9 cellular contexts compared by ENCODE assay signal in the genomic region with DNA sequence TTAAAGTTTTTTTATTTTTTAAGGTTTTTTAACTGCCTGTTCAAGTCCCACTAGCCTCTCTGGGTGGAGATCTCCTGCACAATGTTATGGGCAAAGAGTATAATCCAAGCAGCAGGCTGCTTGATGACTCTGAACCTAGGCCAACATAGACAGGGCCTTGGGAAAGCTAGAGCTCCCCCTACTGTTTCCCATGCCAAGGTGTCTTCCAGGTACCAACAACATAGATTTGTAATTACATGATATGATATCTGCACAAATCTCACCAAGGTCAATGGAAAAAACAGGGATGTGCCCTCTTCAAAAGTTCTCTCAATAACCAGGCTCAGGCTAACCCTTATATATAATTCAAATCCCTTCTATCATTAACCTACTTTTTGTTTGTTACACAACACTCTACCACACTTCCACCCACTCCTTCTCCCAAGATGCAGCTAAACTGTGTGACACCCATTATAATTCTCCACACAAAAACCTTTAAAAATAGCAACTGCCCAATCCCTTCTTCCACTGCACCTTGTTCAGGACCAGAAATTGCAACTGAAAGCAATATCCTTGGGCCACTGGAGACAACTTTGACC. TPM values are rescaled to one million over a fixed set of nuclear protein-coding genes. Genes with fewer than 3 reads are reported as not detected.
DNase-seq lines count a peak whose midpoint lies in the region; ATAC-seq, FAIRE-seq and TF ChIP-seq lines count a peak whose summit lies in the region.
"Had no signal": no experiment of that assay in that cellular context is flagged by ENCODE, and none has a peak within 500 bp of the region (broad histone marks: within the 10 kb centered on the region; RNA-seq: fewer than 3 reads in every experiment).

No MANE protein-coding gene starts in this region.

- DNase-seq in NCI-H524 (lab: John Stamatoyannopoulos, UW), result peak; percentile 4 to 57
- DNase-seq in NCI-H524 treated with DMSO at 0.1 percent for 48 hours (lab: John Stamatoyannopoulos, UW), result no peak
- DNase-seq in LHCN-M2 (ENCODE audit: low read depth), result peak; percentile 54
- peak; percentile 4 for DNase-seq in T follicular helper cell (ENCODE audit: low read depth)
- peak; percentile 85 for DNase-seq in cerebellar cortex (ENCODE audit: low spot score)
- peak; percentile 48 for DNase-seq in HepG2 (ENCODE audit: low spot score)
- peak; percentile 2 for DNase-seq in stimulated activated CD8-positive, alpha-beta memory T cell treated with anti-CD3 and anti-CD28 coated beads, Interleukin-4, amount 100 ng/mL, for 4 hours (ENCODE audit: low read depth in 2 of 2, low spot score in 1 of 2)

- H3K9me3 ChIP-seq in HepG2 (ENCODE audit: low read length), result no peaks in the 10 kb centered on the region

- no peak overlapping the region for H3K4me3 ChIP-seq in HepG2 (replicated peaks in 1 of 3; ENCODE audit: insufficient read depth in 1 of 3, low read depth in 2 of 3, low read length in 3 of 3)

- no peak for TF ChIP-seq RAD21 in HepG2 (CRISPR knock-in tag; IDR thresholded peaks at IDR 0.05)

- peaks cover 7 to 42% of the 10 kb centered on the region in 2 experiments for H3K36me3 ChIP-seq in HepG2 (replicated peaks in 1 of 2; ENCODE audit: control insufficient read depth in 1 of 2, insufficient read depth in 2 of 2, low read length in 2 of 2)

- peak overlapping the region; percentile 59 for H3K27ac ChIP-seq in HepG2 (ENCODE audit: extremely low read length, insufficient read depth, low read length)

- no peak for TF ChIP-seq POLR2A in HepG2 (IDR thresholded peaks at IDR 0.05; ENCODE audit: insufficient read depth in 1 of 2, low read depth in 2 of 2, low read length in 2 of 2)

- no peaks in the 10 kb centered on the region for H3K27me3 ChIP-seq in HepG2 (ENCODE audit: control insufficient read depth in 1 of 2, insufficient read depth in 2 of 2, low read length in 2 of 2)

- H3K79me2 ChIP-seq in HepG2 (ENCODE audit: insufficient read depth, low read length), result no peaks in the 10 kb centered on the region

- no TSS peak for BruUV-seq in HepG2 (replicated peaks; lab: Mats Ljungman, UMichigan)

- CTCF ChIA-PET in HepG2 (lab: Yijun Ruan, JAX; ENCODE audit: low intra/inter-chr PET ratio, low total read pairs), result interaction anchor here (1.0 to 1.2 kb wide), 2 partner anchors 44 to 45 kb away, joined by 3 to 4 read pairs; partner anchors contain the start of gene RBM15B

- peaks cover 8% of the 10 kb centered on the region; the same call in 1 of the 2 replicates for H3K4me1 ChIP-seq in HepG2 (ENCODE audit: insufficient read depth, low read length)

- H3K9ac ChIP-seq in HepG2 (ENCODE audit: insufficient read depth, low read depth, low read length), result no peak overlapping the region

- ATAC-seq in HepG2 (peak; percentile 91), HG03439 (IDR thresholded peaks at IDR 0.05; ENCODE audit: unreplicated experiment) (no peak)

- FAIRE-seq in HepG2 (lab: Jason Lieb, UNC), result no peak
- FAIRE-seq: G401.6 had no signal

- peak; percentile 74 for TF ChIP-seq CTCF in HepG2 (CRISPR knock-in tag; IDR thresholded peaks at IDR 0.05)

- H3K4me2 ChIP-seq in HepG2 (ENCODE audit: low read depth, low read length), result no peak overlapping the region

- no peaks in the 10 kb centered on the region for H4K20me1 ChIP-seq in HepG2 (ENCODE audit: insufficient read depth, low read length)

- no peak for TF ChIP-seq EP300 in HepG2 (IDR thresholded peaks at IDR 0.05; ENCODE audit: low read depth in 2 of 2, low read length in 2 of 2)
- no peak for TF ChIP-seq EP300 in HepG2 (CRISPR knock-in tag; IDR thresholded peaks at IDR 0.05; ENCODE audit: borderline replicate concordance)

- POLR2A ChIA-PET in HepG2 (lab: Yijun Ruan, JAX), result no interaction called here

- in situ Hi-C loops in HepG2 (cut with HindIII; ENCODE audit: extremely low pct_ligation_motif_present, low pct_unique_long_range_greater_than_20kb), result no loop called here

- intact Hi-C loops in HepG2 (cut with micrococcal nuclease; ENCODE audit: unreplicated experiment), result loop anchor here (2.0 kb wide), 1 partner anchor 44 kb away; the partner anchor contains the start of gene RBM15B

- no peak overlapping the region for H2AFZ ChIP-seq in HepG2 (ENCODE audit: low read length)

TF ChIP-seq in HepG2, 621 proteins besides CTCF, POLR2A, EP300 and RAD21 (continues in another document):
- no peak for TF ChIP-seq NRL (CRISPR knock-in tag; IDR thresholded peaks at IDR 0.05; ENCODE audit: borderline replicate concordance)
- no peak for TF ChIP-seq TEAD3 (CRISPR knock-in tag; optimal IDR thresholded peaks at IDR 0.05; ENCODE audit: borderline replicate concordance)
- no peak for TF ChIP-seq PAXIP1 (CRISPR knock-in tag; conservative IDR thresholded peaks at IDR 0.05)

RNA-seq across cellular contexts. Expression of gene RBM15B, which starts 43.8 kb away (rescaled TPM):
- total RNA-seq in LHCN-M2 (2014; rRNA removed) (30.2 and 34.2 TPM in 2 replicates), HepG2 (2016; rRNA removed; fragmentation: Illumina TruSeq; extraction: Trizol) (19.3 and 19.6 TPM in 2 replicates)
- 24.2 TPM for polyA plus RNA-seq in LHCN-M2 (2012)
- total RNA-seq in HepG2 (2016; cell fraction: cytosol; rRNA removed; fragmentation: Illumina TruSeq; extraction: Trizol; ENCODE audit: low read depth), result 4.0 and 4.1 TPM in 2 replicates
- 15.8 and 19.9 TPM in 2 replicates for total RNA-seq in HepG2 (2016; cell fraction: insoluble cytoplasmic fraction; rRNA removed; fragmentation: Illumina TruSeq; extraction: Trizol)
- total RNA-seq in HepG2 (2016; cell fraction: membrane; rRNA removed; fragmentation: Illumina TruSeq; extraction: Trizol), result 21.6 and 22.6 TPM in 2 replicates
- total RNA-seq in HepG2 (2016; cell fraction: nucleus; rRNA removed; fragmentation: Illumina TruSeq; extraction: Trizol), result 15.0 and 17.5 TPM in 2 replicates
- polyA plus RNA-seq in HepG2 (2011; rRNA removed), result 8.2 and 8.5 TPM in 2 replicates
- polyA plus RNA-seq in HepG2 (2011; cell fraction: cytosol; rRNA removed), result 8.8 and 9.8 TPM in 2 replicates
- 10.4 and 11.9 TPM in 2 replicates for polyA plus RNA-seq in HepG2 (2011; cell fraction: nucleus; rRNA removed)
- 9.6 and 10.5 TPM in 2 replicates for polyA plus RNA-seq in HepG2 (2012)
- 3.9 and 4.1 TPM in 2 replicates for polyA plus RNA-seq in HepG2 (2016; cell fraction: cytosol; fragmentation: Illumina TruSeq; extraction: Trizol; ENCODE audit: low read depth)
- 20.7 and 23.7 TPM in 2 replicates for polyA plus RNA-seq in HepG2 (2016; cell fraction: insoluble cytoplasmic fraction; fragmentation: Illumina TruSeq; extraction: Trizol; ENCODE audit: low read depth)
- polyA plus RNA-seq in HepG2 (2016; cell fraction: membrane; fragmentation: Illumina TruSeq; extraction: Trizol; ENCODE audit: low read depth), result 17.3 and 19.5 TPM in 2 replicates
- polyA plus RNA-seq in HepG2 (2016; cell fraction: nucleus; fragmentation: Illumina TruSeq; extraction: Trizol; ENCODE audit: insufficient read depth, low read depth), result 21.7 and 22.1 TPM in 2 replicates
- 23.7 and 28.7 TPM in 2 replicates for polyA minus RNA-seq in HepG2 (2011; rRNA and poly(A)+ RNA removed; ENCODE audit: low replicate concordance)
- 9.1 and 9.2 TPM in 2 replicates for polyA minus RNA-seq in HepG2 (2011; cell fraction: cytosol; rRNA and poly(A)+ RNA removed)
- 30.8 and 31.5 TPM in 2 replicates for polyA minus RNA-seq in HepG2 (2011; cell fraction: nucleus; rRNA and poly(A)+ RNA removed)

RNA-seq across cellular contexts. Expression of gene MANF, which starts 49.7 kb away (rescaled TPM):
- total RNA-seq in LHCN-M2 (2014; rRNA removed), result 122 and 126 TPM in 2 replicates
- 125 TPM for polyA plus RNA-seq in LHCN-M2 (2012)
- total RNA-seq in HepG2 (2016; rRNA removed; fragmentation: Illumina TruSeq; extraction: Trizol), result 111 and 269 TPM in 2 replicates
- total RNA-seq in HepG2 (2016; cell fraction: cytosol; rRNA removed; fragmentation: Illumina TruSeq; extraction: Trizol; ENCODE audit: low read depth), result 69.4 and 76.3 TPM in 2 replicates
- total RNA-seq in HepG2 (2016; cell fraction: insoluble cytoplasmic fraction; rRNA removed; fragmentation: Illumina TruSeq; extraction: Trizol), result 107 and 262 TPM in 2 replicates
- 72.9 and 73.6 TPM in 2 replicates for total RNA-seq in HepG2 (2016; cell fraction: membrane; rRNA removed; fragmentation: Illumina TruSeq; extraction: Trizol)
- 161 and 173 TPM in 2 replicates for total RNA-seq in HepG2 (2016; cell fraction: nucleus; rRNA removed; fragmentation: Illumina TruSeq; extraction: Trizol)
- 47.6 and 55.4 TPM in 2 replicates for polyA plus RNA-seq in HepG2 (2011; rRNA removed)
- 45.7 and 62.4 TPM in 2 replicates for polyA plus RNA-seq in HepG2 (2011; cell fraction: cytosol; rRNA removed)
- 15.5 and 21.5 TPM in 2 replicates for polyA plus RNA-seq in HepG2 (2011; cell fraction: nucleus; rRNA removed)
- polyA plus RNA-seq in HepG2 (2012), result 75.8 and 112 TPM in 2 replicates
- polyA plus RNA-seq in HepG2 (2016; cell fraction: cytosol; fragmentation: Illumina TruSeq; extraction: Trizol; ENCODE audit: low read depth), result 49.9 and 54.5 TPM in 2 replicates
- polyA plus RNA-seq in HepG2 (2016; cell fraction: insoluble cytoplasmic fraction; fragmentation: Illumina TruSeq; extraction: Trizol; ENCODE audit: low read depth), result 114 and 115 TPM in 2 replicates
- 56.5 and 56.9 TPM in 2 replicates for polyA plus RNA-seq in HepG2 (2016; cell fraction: membrane; fragmentation: Illumina TruSeq; extraction: Trizol; ENCODE audit: low read depth)
- polyA plus RNA-seq in HepG2 (2016; cell fraction: nucleus; fragmentation: Illumina TruSeq; extraction: Trizol; ENCODE audit: insufficient read depth, low read depth), result 280 and 295 TPM in 2 replicates
- polyA minus RNA-seq in HepG2 (2011; rRNA and poly(A)+ RNA removed; ENCODE audit: low replicate concordance), result 5.1 and 7.1 TPM in 2 replicates
- polyA minus RNA-seq in HepG2 (2011; cell fraction: cytosol; rRNA and poly(A)+ RNA removed), result 15.4 and 17.7 TPM in 2 replicates
- 16.2 and 19.4 TPM in 2 replicates for polyA minus RNA-seq in HepG2 (2011; cell fraction: nucleus; rRNA and poly(A)+ RNA removed)
